Comparison of ENCODE assay signal across 22 cellular contexts in genomic region chr14:90356925-90357324, GRCh38.
"Had no signal": no experiment of that assay in that cellular context is flagged by ENCODE, and none has a peak within 500 bp of the region (broad histone marks: within the 10 kb centered on the region; RNA-seq: fewer than 3 reads in every experiment).

No MANE protein-coding gene starts in this region.

- H3K4me3 Mint-ChIP-seq: dendritic cell treated with granulocyte-macrophage colony-stimulating factor and Interleukin-4, amounts not matched to agents 40 ng/mL and 50 ng/mL, for 4 days; effector memory CD8-positive, alpha-beta T cell; endodermal cell; mesothelial cell of epicardium had no signal

- H3K36me3 Mint-ChIP-seq: mesothelial cell of epicardium had no signal

- H3K4me1 ChIP-seq: colonic mucosa, esophagus squamous epithelium, gastrocnemius medialis, heart right ventricle, left ventricle myocardium inferior, lower lobe of right lung had no signal

- H3K4me3 ChIP-seq: colonic mucosa, esophagus squamous epithelium, gastrocnemius medialis, heart right ventricle, left ventricle myocardium inferior, lower lobe of right lung, mucosa of descending colon had no signal

- H3K9me3 Mint-ChIP-seq: dendritic cell treated with granulocyte-macrophage colony-stimulating factor and Interleukin-4, amounts not matched to agents 40 ng/mL and 50 ng/mL, for 4 days; effector memory CD8-positive, alpha-beta T cell; endodermal cell; mesothelial cell of epicardium had no signal

- DNase-seq: colonic mucosa; cortex of kidney; effector CD8-positive, alpha-beta T cell; effector memory CD8-positive, alpha-beta T cell; endodermal cell; erythroblast; esophagus squamous epithelium; foreskin fibroblast; foreskin melanocyte; gastrocnemius medialis; glutamatergic neuron; heart right ventricle; hippocampal formation; left cardiac atrium; left ventricle myocardium inferior; lower lobe of right lung; mesenchymal stem cell; mucosa of descending colon had no signal

- H3K36me3 ChIP-seq: colonic mucosa, esophagus squamous epithelium, gastrocnemius medialis, heart right ventricle, left ventricle myocardium inferior, lower lobe of right lung had no signal

- H3K27ac ChIP-seq: colonic mucosa, epithelial cell of prostate, esophagus squamous epithelium, gastrocnemius medialis, heart right ventricle, left ventricle myocardium inferior, lower lobe of right lung had no signal

- H3K9me3 ChIP-seq: colonic mucosa, esophagus squamous epithelium, gastrocnemius medialis, heart right ventricle, left ventricle myocardium inferior, lower lobe of right lung, mucosa of descending colon had no signal

- H3K27ac Mint-ChIP-seq: dendritic cell treated with granulocyte-macrophage colony-stimulating factor and Interleukin-4, amounts not matched to agents 40 ng/mL and 50 ng/mL, for 4 days; effector memory CD8-positive, alpha-beta T cell; endodermal cell; mesothelial cell of epicardium had no signal

- H3K27me3 ChIP-seq: colonic mucosa, gastrocnemius medialis had no signal

- ATAC-seq: effector memory CD8-positive, alpha-beta T cell; esophagus mucosa; gastrocnemius medialis; heart right ventricle; left cardiac atrium; lower lobe of right lung; mucosa of descending colon had no signal
